Comparison of ENCODE assay signal across 11 cellular contexts in genomic region chr2:230202430-230203109, GRCh38. TPM values are rescaled to one million over a fixed set of nuclear protein-coding genes. Genes with fewer than 3 reads are reported as not detected.
DNase-seq lines count a peak whose midpoint lies in the region; ATAC-seq and TF ChIP-seq lines count a peak whose summit lies in the region.
"Had no signal": no experiment of that assay in that cellular context is flagged by ENCODE, and none has a peak within 500 bp of the region (broad histone marks: within the 10 kb centered on the region; RNA-seq: fewer than 3 reads in every experiment).

No MANE protein-coding gene starts in this region.

- H3K4me3 ChIP-seq in CD8-positive, alpha-beta T cell (ENCODE audit: low read depth, low read length) = no peak overlapping the region

- H3K4me1 ChIP-seq in CD8-positive, alpha-beta T cell (ENCODE audit: insufficient read depth, low read length) = no peaks in the 10 kb centered on the region

- no peak for ATAC-seq in CD8-positive, alpha-beta T cell
- ATAC-seq in GM19023 (IDR thresholded peaks at IDR 0.05; ENCODE audit: unreplicated experiment) (peak; percentile 56), HG03045 (IDR thresholded peaks at IDR 0.05; ENCODE audit: unreplicated experiment) (peak; percentile 51), HG02970 (IDR thresholded peaks at IDR 0.05; ENCODE audit: low FRiP score, unreplicated experiment) (no peak)
- ATAC-seq: HepG2 had no signal

- DNase-seq in CD8-positive, alpha-beta T cell = no peak
- no peak for DNase-seq in activated CD4-positive, alpha-beta T cell treated with anti-CD3 and anti-CD28 coated beads, Interleukin-2, amount 10 ng/mL, durations not matched to agents 7 days and 5 days
- DNase-seq in cerebellum (ENCODE audit: low spot score) = no peak
- DNase-seq in caudate nucleus (lab: John Stamatoyannopoulos, UW) = no peak
- no peak for DNase-seq in NCI-H2107 treated with DMSO at 0.1 percent for 48 hours (lab: John Stamatoyannopoulos, UW; ENCODE audit: unreplicated experiment)
- DNase-seq: DMS79, T-helper 9 cell had no signal

- no peaks in the 10 kb centered on the region for H3K9me3 Mint-ChIP-seq in CD8-positive, alpha-beta T cell
- H3K9me3 Mint-ChIP-seq in activated CD4-positive, alpha-beta T cell treated with anti-CD3 and anti-CD28 coated beads, Interleukin-2, amount 10 ng/mL, durations not matched to agents 7 days and 5 days = no peaks in the 10 kb centered on the region

- intact Hi-C loops in CD8-positive, alpha-beta T cell (cut with DNase I, micrococcal nuclease) = loop anchor here in 1 of 2 experiments (5.0 kb wide), 1 partner anchor 410 kb away; no protein-coding TSS in a partner anchor

- H3K36me3 ChIP-seq in CD8-positive, alpha-beta T cell (ENCODE audit: insufficient read depth, low read length) = peaks cover 83% of the 10 kb centered on the region

- no peaks in the 10 kb centered on the region for H3K9me3 ChIP-seq in CD8-positive, alpha-beta T cell (ENCODE audit: low read length)

- no peaks in the 10 kb centered on the region for H3K27me3 ChIP-seq in CD8-positive, alpha-beta T cell (ENCODE audit: insufficient read depth, low read length)

- H3K27me3 Mint-ChIP-seq in CD8-positive, alpha-beta T cell (ENCODE audit: low read depth) = no peaks in the 10 kb centered on the region
- no peaks in the 10 kb centered on the region for H3K27me3 Mint-ChIP-seq in activated CD4-positive, alpha-beta T cell treated with anti-CD3 and anti-CD28 coated beads, Interleukin-2, amount 10 ng/mL, durations not matched to agents 7 days and 5 days

- H3K4me1 Mint-ChIP-seq in CD8-positive, alpha-beta T cell (ENCODE audit: low read depth) = peaks cover 21% of the 10 kb centered on the region
- peaks cover 20% of the 10 kb centered on the region for H3K4me1 Mint-ChIP-seq in activated CD4-positive, alpha-beta T cell treated with anti-CD3 and anti-CD28 coated beads, Interleukin-2, amount 10 ng/mL, durations not matched to agents 7 days and 5 days

- CTCF ChIA-PET in CD8-positive, alpha-beta T cell (lab: Charles Lee) = no interaction called here
- CTCF ChIA-PET in activated CD4-positive, alpha-beta T cell treated with anti-CD3 and anti-CD28 coated beads, Interleukin-2, amount 10 ng/mL, durations not matched to agents 7 days and 5 days (lab: Charles Lee) = interaction anchor here (1.6 kb wide), 1 partner anchor 112 kb away, joined by 3 read pairs; no protein-coding TSS in a partner anchor

- H3K27ac ChIP-seq in CD8-positive, alpha-beta T cell (ENCODE audit: low read depth, low read length) = no peak overlapping the region
- H3K27ac ChIP-seq in caudate nucleus (ENCODE audit: low read depth, low read length) = no peak overlapping the region

- no peak overlapping the region for H3K4me3 Mint-ChIP-seq in CD8-positive, alpha-beta T cell
- H3K4me3 Mint-ChIP-seq in activated CD4-positive, alpha-beta T cell treated with anti-CD3 and anti-CD28 coated beads, Interleukin-2, amount 10 ng/mL, durations not matched to agents 7 days and 5 days = no peak overlapping the region

- peak overlapping the region; percentile 68 for H3K27ac Mint-ChIP-seq in CD8-positive, alpha-beta T cell
- H3K27ac Mint-ChIP-seq in activated CD4-positive, alpha-beta T cell treated with anti-CD3 and anti-CD28 coated beads, Interleukin-2, amount 10 ng/mL, durations not matched to agents 7 days and 5 days = peak overlapping the region; percentile 9

- POLR2A ChIA-PET in CD8-positive, alpha-beta T cell (lab: Charles Lee) = no interaction called here
- POLR2A ChIA-PET in activated CD4-positive, alpha-beta T cell treated with anti-CD3 and anti-CD28 coated beads, Interleukin-2, amount 10 ng/mL, durations not matched to agents 7 days and 5 days (lab: Charles Lee) = no interaction called here

- H3K36me3 Mint-ChIP-seq in CD8-positive, alpha-beta T cell = peaks cover 42% of the 10 kb centered on the region
- H3K36me3 Mint-ChIP-seq in activated CD4-positive, alpha-beta T cell treated with anti-CD3 and anti-CD28 coated beads, Interleukin-2, amount 10 ng/mL, durations not matched to agents 7 days and 5 days (ENCODE audit: low read depth) = peaks cover 86% of the 10 kb centered on the region

- TF ChIP-seq CTCF in CD8-positive, alpha-beta T cell (IDR thresholded peaks at IDR 0.05) = no peak

RNA-seq across cellular contexts. Expression of gene SP110, which starts 17.2 kb away (rescaled TPM):
- 10 to 100 TPM; 50.6 to 58.1 TPM for total RNA-seq in CD8-positive, alpha-beta T cell
- total RNA-seq in activated CD4-positive, alpha-beta T cell treated with anti-CD3 and anti-CD28 coated beads, Interleukin-2, amount 10 ng/mL, durations not matched to agents 7 days and 5 days = 100 to 1,000 TPM; 168 to 188 TPM
- total RNA-seq in cerebellum = 6.0 TPM

RNA-seq across cellular contexts. Expression of gene SP140, which starts 23.0 kb away (rescaled TPM):
- total RNA-seq in CD8-positive, alpha-beta T cell = 10 to 100 TPM; 48.6 to 49.3 TPM
- total RNA-seq in activated CD4-positive, alpha-beta T cell treated with anti-CD3 and anti-CD28 coated beads, Interleukin-2, amount 10 ng/mL, durations not matched to agents 7 days and 5 days = 10 to 100 TPM; 53.3 to 58.8 TPM
- total RNA-seq in cerebellum = 1.6 TPM

Comparison
In these comparisons a context has a peak if more than half of its experiments do, and no peak if none do; other contexts are left out.
1. ATAC-seq: peak in GM19023 (single experiment) and HG03045 (single experiment); none in CD8-positive, alpha-beta T cell (single experiment) and HG02970 (single experiment).
2. RNA of gene SP140, which starts 23.0 kb away (total RNA-seq): 53.3 to 58.8 TPM in activated CD4-positive, alpha-beta T cell treated with anti-CD3 and anti-CD28 coated beads, Interleukin-2, amount 10 ng/mL, durations not matched to agents 7 days and 5 days and 48.6 to 49.3 TPM in CD8-positive, alpha-beta T cell; 1.6 TPM in cerebellum (single experiment); every median in the first group is over 10 times any median in the second.